In the genomic region with DNA sequence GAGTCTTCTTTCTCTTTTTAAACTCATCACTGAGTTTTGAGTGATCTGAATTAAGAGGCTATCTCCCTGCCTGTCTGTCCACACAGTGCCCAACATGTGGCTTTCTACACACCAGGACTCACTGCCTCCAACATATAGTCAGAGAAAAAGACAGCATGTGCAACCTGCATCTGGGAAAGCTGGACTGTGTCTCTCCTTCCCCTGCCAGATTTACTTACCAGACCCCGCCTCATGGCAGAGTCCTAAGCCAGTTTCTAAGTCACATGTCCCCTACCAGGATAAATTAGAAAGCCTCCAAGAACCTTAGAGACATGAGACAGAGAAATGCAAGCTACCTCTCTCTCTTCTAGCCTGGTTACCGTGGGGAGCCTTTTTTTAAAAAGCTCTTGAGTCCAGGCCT, we compare ENCODE assay signal across 11 cellular contexts. TPM values are rescaled to one million over a fixed set of nuclear protein-coding genes. Genes with fewer than 3 reads are reported as not detected.
A peak's percentile ranks its signal among the peaks of the same experiment; 100 is the strongest.
DNase-seq lines count a peak whose midpoint lies in the region; ATAC-seq and TF ChIP-seq lines count a peak whose summit lies in the region.
"Had no signal": no experiment of that assay in that cellular context is flagged by ENCODE, and none has a peak within 500 bp of the region (broad histone marks: within the 10 kb centered on the region; RNA-seq: fewer than 3 reads in every experiment).

No MANE protein-coding gene starts in this region.

- DNase-seq in heart left ventricle (peak in 1 of 5 donors; percentile 16), left cardiac atrium (no peak), chondrocyte (ENCODE audit: low spot score) (peak; percentile 7), neural crest cell (ENCODE audit: low read depth, low spot score) (no peak), vagina (ENCODE audit: extremely low spot score in 2 of 2) (no peak), DMS114 treated with DMSO at 0.1 percent for 48 hours (lab: John Stamatoyannopoulos, UW; ENCODE audit: unreplicated experiment) (no peak)
- no peak for DNase-seq in stimulated activated CD4-positive, alpha-beta T cell treated with anti-CD3 and anti-CD28 coated beads, Interleukin-4, amount 100 ng/mL, for 4 hours
- DNase-seq: islet precursor cell, NCI-H1105 had no signal

- TF ChIP-seq POLR2A in heart left ventricle (IDR thresholded peaks at IDR 0.05) (no peak), vagina (IDR thresholded peaks at IDR 0.05) (no peak)

- intact Hi-C loops in heart left ventricle (cut with DNase I) (no loop called here), left cardiac atrium (cut with DNase I) (no loop called here), vagina (cut with DNase I) (no loop called here)

- no peak overlapping the region for H3K4me3 Mint-ChIP-seq in chondrocyte (ENCODE audit: unreplicated experiment)
- peak overlapping the region; percentile 98 for H3K4me3 Mint-ChIP-seq in neural crest cell

- no peaks in the 10 kb centered on the region for H3K9me3 ChIP-seq in heart left ventricle
- no peaks in the 10 kb centered on the region for H3K9me3 ChIP-seq in vagina

- H3K36me3 Mint-ChIP-seq in chondrocyte (ENCODE audit: low read depth) (no peaks in the 10 kb centered on the region), neural crest cell (ENCODE audit: low read depth) (no peaks in the 10 kb centered on the region)

- ATAC-seq in heart left ventricle (no peak), left cardiac atrium (no peak), GM19395 (IDR thresholded peaks at IDR 0.05; ENCODE audit: unreplicated experiment) (no peak)
- ATAC-seq: sciatic nerve had no signal

- H3K27ac ChIP-seq in heart left ventricle (peak overlapping the region; percentile 42 to 99 (median 98)), vagina (peak overlapping the region; percentile 99)

- H3K9me3 Mint-ChIP-seq in chondrocyte (ENCODE audit: low read depth) (no peaks in the 10 kb centered on the region), neural crest cell (no peaks in the 10 kb centered on the region)

- H3K4me3 ChIP-seq in heart left ventricle (no peak overlapping the region), vagina (no peak overlapping the region)

- H3K4me1 ChIP-seq in heart left ventricle, result peaks cover 4 to 85% (median 69%) of the 10 kb centered on the region in 12 donors
- peaks cover 84% of the 10 kb centered on the region for H3K4me1 ChIP-seq in vagina

- H3K27me3 Mint-ChIP-seq in chondrocyte (ENCODE audit: low read depth) (no peaks in the 10 kb centered on the region), neural crest cell (ENCODE audit: low read depth) (no peaks in the 10 kb centered on the region)

- WGBS in heart left ventricle, 4 donors, result 40 to 59% (median 55%) methylated on average over 2 of the region's 2 CpGs

- TF ChIP-seq CTCF in heart left ventricle (IDR thresholded peaks at IDR 0.05) (no peak), chondrocyte (IDR thresholded peaks at IDR 0.05) (no peak), neural crest cell (conservative IDR thresholded peaks at IDR 0.05) (no peak), vagina (IDR thresholded peaks at IDR 0.05) (no peak)

- H3K27me3 ChIP-seq in heart left ventricle, result no peaks in the 10 kb centered on the region
- H3K27me3 ChIP-seq in vagina, result no peaks in the 10 kb centered on the region

- H3K4me1 Mint-ChIP-seq in chondrocyte (ENCODE audit: low read depth) (peaks cover 70% of the 10 kb centered on the region), neural crest cell (peaks cover 60% of the 10 kb centered on the region)

- peak overlapping the region; percentile 99 for H3K27ac Mint-ChIP-seq in chondrocyte (ENCODE audit: unreplicated experiment)
- H3K27ac Mint-ChIP-seq in neural crest cell (ENCODE audit: unreplicated experiment), result peak overlapping the region; percentile 53

- H3K36me3 ChIP-seq in heart left ventricle, result no peaks in the 10 kb centered on the region
- no peaks in the 10 kb centered on the region for H3K36me3 ChIP-seq in vagina

RNA-seq across cellular contexts. Expression of gene HDAC7, which starts 2.7 kb away (rescaled TPM):
- total RNA-seq in heart left ventricle, result 10 to 100 TPM; 27.4 to 63.0 (median 38.6) TPM
- 10 to 100 TPM; 42.2 to 43.9 TPM for polyA plus RNA-seq in heart left ventricle
- total RNA-seq in left cardiac atrium, result 10 to 100 TPM; 41.6 to 58.0 TPM
- 79.1 to 93.2 TPM (median 89.6 TPM) in 3 replicates for total RNA-seq in chondrocyte
- total RNA-seq in neural crest cell, result 76.0 and 76.6 TPM in 2 replicates
- total RNA-seq in vagina, result 67.0 TPM

RNA-seq across cellular contexts. Expression of gene SLC48A1, which starts 49.3 kb away (rescaled TPM):
- total RNA-seq in heart left ventricle (10 to 100 TPM; 17.6 to 68.2 (median 23.9) TPM), left cardiac atrium (10 to 100 TPM; 22.1 to 28.9 TPM), chondrocyte (11.4 to 18.4 TPM (median 11.5 TPM) in 3 replicates), neural crest cell (11.6 and 13.0 TPM in 2 replicates), vagina (20.9 TPM)
- polyA plus RNA-seq in heart left ventricle, result 10 to 100 TPM; 13.0 to 16.5 TPM
